1 cellular context compared by ENCODE assay signal in the genomic region with DNA sequence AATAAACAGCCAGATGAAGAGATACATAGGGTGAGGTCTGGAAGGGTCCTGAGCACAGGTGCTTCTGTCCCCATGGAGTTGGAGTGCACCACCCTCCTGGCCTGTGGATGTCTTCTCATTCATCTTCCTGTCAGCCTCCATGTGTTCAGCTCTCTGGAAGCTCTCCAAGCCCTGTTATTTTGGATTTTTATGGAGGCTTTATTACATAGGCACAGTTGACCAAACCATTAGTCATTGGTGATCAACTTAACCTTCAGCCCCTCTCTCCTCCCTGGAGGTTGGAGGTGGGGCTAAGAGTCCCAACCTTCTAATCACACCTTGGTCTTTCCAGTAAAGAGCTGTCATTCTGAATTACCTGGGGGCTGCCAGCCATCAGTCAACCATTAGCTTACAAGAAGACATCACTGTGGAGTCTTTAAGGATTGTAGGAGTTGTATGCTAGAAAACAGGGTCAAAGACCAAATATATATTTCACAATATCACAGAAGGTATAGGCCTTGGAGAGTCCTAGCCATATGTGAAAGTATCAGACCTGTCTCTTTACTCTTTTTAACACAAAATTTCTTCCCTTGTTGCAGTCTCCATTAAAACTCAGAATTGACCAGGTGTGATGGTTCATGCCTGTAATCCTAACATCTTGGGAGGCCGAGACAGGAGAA.
TF ChIP-seq lines count a peak whose summit lies in the region.

No MANE protein-coding gene starts in this region.

TF ChIP-seq in endothelial cell of umbilical vein, 7 proteins besides CTCF, POLR2A, EP300 and RAD21:
- TF ChIP-seq FOS (IDR thresholded peaks at IDR 0.05; ENCODE audit: borderline replicate concordance, insufficient read depth, low read length) (peak; percentile 54), JUN (IDR thresholded peaks at IDR 0.05; ENCODE audit: borderline replicate concordance, insufficient read depth, insufficient read length, low read depth) (no peak)
